Comparison of ENCODE assay signal across 9 cellular contexts in genomic region chr2:30979822-30980245, GRCh38.
DNase-seq lines count a peak whose midpoint lies in the region; ATAC-seq, FAIRE-seq and TF ChIP-seq lines count a peak whose summit lies in the region.
"Had no signal": no experiment of that assay in that cellular context is flagged by ENCODE, and none has a peak within 500 bp of the region (broad histone marks: within the 10 kb centered on the region; RNA-seq: fewer than 3 reads in every experiment).

No MANE protein-coding gene starts in this region.

- peak; percentile 92 for FAIRE-seq in RCC 7860 (lab: Jason Lieb, UNC)
- FAIRE-seq: GM18507 had no signal

- no peak overlapping the region for H3K4me3 Mint-ChIP-seq in T-helper 2 cell treated with Interferon-gamma antibody and Interleukin-4, amounts not matched to agents 5 μg/mL and 100 μg/mL, for 36 hours

- H3K4me1 ChIP-seq in psoas muscle = no peaks in the 10 kb centered on the region

- intact Hi-C loops in psoas muscle (cut with DNase I) = no loop called here

- no peaks in the 10 kb centered on the region for H3K36me3 ChIP-seq in psoas muscle (ENCODE audit: insufficient read depth in 1 of 2, low read depth in 1 of 2)

- no peaks in the 10 kb centered on the region for H3K4me1 Mint-ChIP-seq in T-helper 2 cell treated with Interferon-gamma antibody and Interleukin-4, amounts not matched to agents 5 μg/mL and 100 μg/mL, for 36 hours (ENCODE audit: low read depth)

- no peaks in the 10 kb centered on the region for H3K36me3 Mint-ChIP-seq in T-helper 2 cell treated with Interferon-gamma antibody and Interleukin-4, amounts not matched to agents 5 μg/mL and 100 μg/mL, for 36 hours (ENCODE audit: low read depth)

- no peaks in the 10 kb centered on the region for H3K9me3 Mint-ChIP-seq in T-helper 2 cell treated with Interferon-gamma antibody and Interleukin-4, amounts not matched to agents 5 μg/mL and 100 μg/mL, for 36 hours

- 63 to 78% (median 75%) methylated on average over 6 of the region's 6 CpGs for WGBS in psoas muscle, 3 donors

- peaks cover 2% of the 10 kb centered on the region for H3K27me3 Mint-ChIP-seq in T-helper 2 cell treated with Interferon-gamma antibody and Interleukin-4, amounts not matched to agents 5 μg/mL and 100 μg/mL, for 36 hours (ENCODE audit: low read depth)

- H3K4me3 ChIP-seq in fibroblast of pulmonary artery (replicated peaks; ENCODE audit: low read depth, low read length) (no peak overlapping the region), psoas muscle (no peak overlapping the region)

- no peak overlapping the region for H3K27ac ChIP-seq in psoas muscle

- H3K27ac Mint-ChIP-seq in T-helper 2 cell treated with Interferon-gamma antibody and Interleukin-4, amounts not matched to agents 5 μg/mL and 100 μg/mL, for 36 hours = no peak overlapping the region

- DNase-seq in GM04504 (ENCODE audit: low read depth) (peak; percentile 38), RCC 7860 (ENCODE audit: low spot score) (peak; percentile 90), fibroblast of pulmonary artery (ENCODE audit: low read depth) (peak; percentile 19), psoas muscle (peak; percentile 26 to 56), DMS153 (lab: John Stamatoyannopoulos, UW) (no peak)
- DNase-seq in T-helper 2 cell treated with Interferon-gamma antibody and Interleukin-4, amounts not matched to agents 5 μg/mL and 100 μg/mL, for 36 hours (ENCODE audit: low spot score) = no peak

- TF ChIP-seq CTCF in fibroblast of pulmonary artery (IDR thresholded peaks at IDR 0.05; ENCODE audit: low read length, missing control alignments) (no peak), psoas muscle (IDR thresholded peaks at IDR 0.05) (no peak)

- no peaks in the 10 kb centered on the region for H3K9me3 ChIP-seq in psoas muscle

- no peaks in the 10 kb centered on the region for H3K27me3 ChIP-seq in psoas muscle (ENCODE audit: insufficient read depth in 3 of 3, low read length in 2 of 3)

- ATAC-seq in psoas muscle (peak in 3 of 4 donors; percentile 49 to 89 (median 82)), GM18907 (IDR thresholded peaks at IDR 0.05; ENCODE audit: unreplicated experiment) (no peak), GM21515 (IDR thresholded peaks at IDR 0.05; ENCODE audit: unreplicated experiment) (no peak)

Comparison
In these comparisons a context has a peak if more than half of its experiments do, and no peak if none do; other contexts are left out.
1. DNase-seq: peak in GM04504 (single experiment), RCC 7860 (single experiment), fibroblast of pulmonary artery (single experiment) and psoas muscle (2 of 2); none in T-helper 2 cell treated with Interferon-gamma antibody and Interleukin-4, amounts not matched to agents 5 μg/mL and 100 μg/mL, for 36 hours (single experiment) and DMS153 (single experiment).
2. ATAC-seq: peak in psoas muscle (3 of 4); none in GM18907 (single experiment) and GM21515 (single experiment).